Comparison of ENCODE assay signal across 1 cellular context in the genomic region with DNA sequence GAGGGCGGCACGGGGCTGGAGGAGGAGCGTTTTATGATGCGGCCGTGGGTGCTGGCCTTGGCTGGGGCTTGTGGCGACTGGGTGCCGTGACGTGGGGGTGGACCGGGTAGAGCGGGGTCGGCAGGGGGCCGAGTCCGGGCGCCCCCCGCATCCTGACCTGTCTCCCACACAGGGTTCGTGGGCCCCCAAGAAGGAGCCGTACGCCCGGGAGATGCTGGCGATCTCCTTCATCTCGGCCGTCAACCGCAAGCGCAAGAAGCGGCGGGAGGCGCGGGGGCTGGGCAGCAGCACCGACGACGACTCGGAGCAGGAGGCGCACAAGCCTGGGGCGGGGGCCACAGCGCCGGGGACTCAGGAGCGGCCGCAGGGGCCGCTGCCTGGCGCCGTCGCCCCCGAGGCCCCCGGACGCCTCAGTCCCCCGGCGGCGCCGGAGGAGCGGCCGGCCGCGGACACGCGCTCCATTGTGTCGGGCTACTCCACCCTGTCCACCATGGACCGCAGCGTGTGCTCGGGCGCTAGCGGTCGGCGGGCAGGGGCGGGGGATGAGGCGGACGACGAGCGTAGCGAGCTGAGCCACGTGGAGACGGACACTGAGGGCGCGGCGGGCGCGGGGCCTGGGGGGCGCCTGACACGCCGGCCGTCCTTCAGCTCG.
TF ChIP-seq lines count a peak whose summit lies in the region.

No MANE protein-coding gene starts in this region.

TF ChIP-seq in WTC11, 78 proteins besides CTCF, POLR2A, EP300 and RAD21 (continued from another document):
- 0 out of 2 replicates have a peak, but pooled peaks have one; percentile 49 for TF ChIP-seq NFE2L1 (CRISPR knock-in tag; IDR thresholded peaks at IDR 0.05)
- TF ChIP-seq, protein P1, sequence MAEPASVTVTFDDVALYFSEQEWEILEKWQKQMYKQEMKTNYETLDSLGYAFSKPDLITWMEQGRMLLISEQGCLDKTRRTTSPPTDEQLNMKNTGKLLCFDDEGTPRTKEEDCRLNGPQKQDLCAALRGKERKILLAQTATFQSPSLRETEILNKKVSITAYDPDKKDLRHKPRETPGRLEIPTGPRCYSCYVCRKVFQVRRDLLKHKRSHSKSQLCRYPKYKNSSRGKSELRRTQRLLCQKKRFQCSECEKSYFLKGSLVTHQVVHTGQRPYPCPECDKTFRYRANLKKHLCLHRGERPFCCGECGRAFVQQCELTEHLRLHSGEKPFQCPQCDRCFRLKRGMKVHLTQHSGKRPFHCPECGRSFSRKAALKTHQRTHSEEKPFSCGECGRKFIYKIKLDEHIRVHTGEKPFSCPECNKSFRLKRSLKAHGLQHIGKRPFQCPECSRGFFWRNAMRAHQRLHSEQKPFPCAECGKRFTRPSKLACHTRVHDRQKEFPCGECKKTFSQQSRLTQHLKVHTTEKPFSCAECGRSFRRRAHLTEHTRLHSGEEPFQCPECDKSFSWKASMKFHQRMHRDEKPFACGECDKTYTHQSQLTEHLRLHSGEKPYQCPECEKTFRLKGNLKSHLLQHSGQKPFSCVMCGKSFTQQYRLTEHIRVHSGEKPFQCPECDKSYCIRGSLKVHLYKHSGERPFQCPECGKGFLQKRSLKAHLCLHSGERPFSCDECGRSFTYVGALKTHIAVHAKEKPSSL (CRISPR knock-in tag; conservative IDR thresholded peaks at IDR 0.05): no peak
- TF ChIP-seq, protein P2, sequence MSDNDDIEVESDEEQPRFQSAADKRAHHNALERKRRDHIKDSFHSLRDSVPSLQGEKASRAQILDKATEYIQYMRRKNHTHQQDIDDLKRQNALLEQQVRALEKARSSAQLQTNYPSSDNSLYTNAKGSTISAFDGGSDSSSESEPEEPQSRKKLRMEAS (CRISPR knock-in tag; IDR thresholded peaks at IDR 0.05): peak; percentile 79; the same call in 1 of the 2 replicates
- TF ChIP-seq IRF2 (CRISPR knock-in tag; IDR thresholded peaks at IDR 0.05; ENCODE audit: borderline replicate concordance, low read depth): no peak
- TF ChIP-seq, protein P3, sequence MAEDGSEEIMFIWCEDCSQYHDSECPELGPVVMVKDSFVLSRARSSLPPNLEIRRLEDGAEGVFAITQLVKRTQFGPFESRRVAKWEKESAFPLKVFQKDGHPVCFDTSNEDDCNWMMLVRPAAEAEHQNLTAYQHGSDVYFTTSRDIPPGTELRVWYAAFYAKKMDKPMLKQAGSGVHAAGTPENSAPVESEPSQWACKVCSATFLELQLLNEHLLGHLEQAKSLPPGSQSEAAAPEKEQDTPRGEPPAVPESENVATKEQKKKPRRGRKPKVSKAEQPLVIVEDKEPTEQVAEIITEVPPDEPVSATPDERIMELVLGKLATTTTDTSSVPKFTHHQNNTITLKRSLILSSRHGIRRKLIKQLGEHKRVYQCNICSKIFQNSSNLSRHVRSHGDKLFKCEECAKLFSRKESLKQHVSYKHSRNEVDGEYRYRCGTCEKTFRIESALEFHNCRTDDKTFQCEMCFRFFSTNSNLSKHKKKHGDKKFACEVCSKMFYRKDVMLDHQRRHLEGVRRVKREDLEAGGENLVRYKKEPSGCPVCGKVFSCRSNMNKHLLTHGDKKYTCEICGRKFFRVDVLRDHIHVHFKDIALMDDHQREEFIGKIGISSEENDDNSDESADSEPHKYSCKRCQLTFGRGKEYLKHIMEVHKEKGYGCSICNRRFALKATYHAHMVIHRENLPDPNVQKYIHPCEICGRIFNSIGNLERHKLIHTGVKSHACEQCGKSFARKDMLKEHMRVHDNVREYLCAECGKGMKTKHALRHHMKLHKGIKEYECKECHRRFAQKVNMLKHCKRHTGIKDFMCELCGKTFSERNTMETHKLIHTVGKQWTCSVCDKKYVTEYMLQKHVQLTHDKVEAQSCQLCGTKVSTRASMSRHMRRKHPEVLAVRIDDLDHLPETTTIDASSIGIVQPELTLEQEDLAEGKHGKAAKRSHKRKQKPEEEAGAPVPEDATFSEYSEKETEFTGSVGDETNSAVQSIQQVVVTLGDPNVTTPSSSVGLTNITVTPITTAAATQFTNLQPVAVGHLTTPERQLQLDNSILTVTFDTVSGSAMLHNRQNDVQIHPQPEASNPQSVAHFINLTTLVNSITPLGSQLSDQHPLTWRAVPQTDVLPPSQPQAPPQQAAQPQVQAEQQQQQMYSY (CRISPR knock-in tag; IDR thresholded peaks at IDR 0.05): no peak
- TF ChIP-seq NFYB (CRISPR knock-in tag; conservative IDR thresholded peaks at IDR 0.05; ENCODE audit: low read depth): no peak
- TF ChIP-seq, protein P4, sequence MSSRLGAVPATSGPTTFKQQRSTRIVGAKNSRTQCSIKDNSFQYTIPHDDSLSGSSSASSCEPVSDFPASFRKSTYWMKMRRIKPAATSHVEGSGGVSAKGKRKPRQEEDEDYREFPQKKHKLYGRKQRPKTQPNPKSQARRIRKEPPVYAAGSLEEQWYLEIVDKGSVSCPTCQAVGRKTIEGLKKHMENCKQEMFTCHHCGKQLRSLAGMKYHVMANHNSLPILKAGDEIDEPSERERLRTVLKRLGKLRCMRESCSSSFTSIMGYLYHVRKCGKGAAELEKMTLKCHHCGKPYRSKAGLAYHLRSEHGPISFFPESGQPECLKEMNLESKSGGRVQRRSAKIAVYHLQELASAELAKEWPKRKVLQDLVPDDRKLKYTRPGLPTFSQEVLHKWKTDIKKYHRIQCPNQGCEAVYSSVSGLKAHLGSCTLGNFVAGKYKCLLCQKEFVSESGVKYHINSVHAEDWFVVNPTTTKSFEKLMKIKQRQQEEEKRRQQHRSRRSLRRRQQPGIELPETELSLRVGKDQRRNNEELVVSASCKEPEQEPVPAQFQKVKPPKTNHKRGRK (CRISPR knock-in tag; IDR thresholded peaks at IDR 0.05; ENCODE audit: borderline replicate concordance): no peak
- TF ChIP-seq, protein P5, sequence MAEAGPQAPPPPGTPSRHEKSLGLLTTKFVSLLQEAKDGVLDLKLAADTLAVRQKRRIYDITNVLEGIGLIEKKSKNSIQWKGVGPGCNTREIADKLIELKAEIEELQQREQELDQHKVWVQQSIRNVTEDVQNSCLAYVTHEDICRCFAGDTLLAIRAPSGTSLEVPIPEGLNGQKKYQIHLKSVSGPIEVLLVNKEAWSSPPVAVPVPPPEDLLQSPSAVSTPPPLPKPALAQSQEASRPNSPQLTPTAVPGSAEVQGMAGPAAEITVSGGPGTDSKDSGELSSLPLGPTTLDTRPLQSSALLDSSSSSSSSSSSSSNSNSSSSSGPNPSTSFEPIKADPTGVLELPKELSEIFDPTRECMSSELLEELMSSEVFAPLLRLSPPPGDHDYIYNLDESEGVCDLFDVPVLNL (CRISPR knock-in tag; IDR thresholded peaks at IDR 0.05; ENCODE audit: borderline replicate concordance, low read depth): peak; percentile 17; the same call in 1 of the 2 replicates
- TF ChIP-seq TP53 (CRISPR knock-in tag; IDR thresholded peaks at IDR 0.05): peak; percentile 78
- TF ChIP-seq, protein P6, sequence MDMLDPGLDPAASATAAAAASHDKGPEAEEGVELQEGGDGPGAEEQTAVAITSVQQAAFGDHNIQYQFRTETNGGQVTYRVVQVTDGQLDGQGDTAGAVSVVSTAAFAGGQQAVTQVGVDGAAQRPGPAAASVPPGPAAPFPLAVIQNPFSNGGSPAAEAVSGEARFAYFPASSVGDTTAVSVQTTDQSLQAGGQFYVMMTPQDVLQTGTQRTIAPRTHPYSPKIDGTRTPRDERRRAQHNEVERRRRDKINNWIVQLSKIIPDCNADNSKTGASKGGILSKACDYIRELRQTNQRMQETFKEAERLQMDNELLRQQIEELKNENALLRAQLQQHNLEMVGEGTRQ (CRISPR knock-in tag; IDR thresholded peaks at IDR 0.05): peak; percentile 40
- no peak for TF ChIP-seq ZNF416 (CRISPR knock-in tag; IDR thresholded peaks at IDR 0.05)
- peak; percentile 45; the same call in 1 of the 2 replicates for TF ChIP-seq SP1 (CRISPR knock-in tag; conservative IDR thresholded peaks at IDR 0.05)
- TF ChIP-seq ELF4 (CRISPR knock-in tag; IDR thresholded peaks at IDR 0.05; ENCODE audit: low read depth): 0 out of 2 replicates have a peak, but pooled peaks have one; percentile 25
- TF ChIP-seq TCF7 (CRISPR knock-in tag; IDR thresholded peaks at IDR 0.05; ENCODE audit: low read depth): no peak
- no peak for TF ChIP-seq ZNF671 (CRISPR knock-in tag; IDR thresholded peaks at IDR 0.05)
- TF ChIP-seq, protein P7, sequence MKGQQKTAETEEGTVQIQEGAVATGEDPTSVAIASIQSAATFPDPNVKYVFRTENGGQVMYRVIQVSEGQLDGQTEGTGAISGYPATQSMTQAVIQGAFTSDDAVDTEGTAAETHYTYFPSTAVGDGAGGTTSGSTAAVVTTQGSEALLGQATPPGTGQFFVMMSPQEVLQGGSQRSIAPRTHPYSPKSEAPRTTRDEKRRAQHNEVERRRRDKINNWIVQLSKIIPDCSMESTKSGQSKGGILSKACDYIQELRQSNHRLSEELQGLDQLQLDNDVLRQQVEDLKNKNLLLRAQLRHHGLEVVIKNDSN (CRISPR knock-in tag; IDR thresholded peaks at IDR 0.05): 0 out of 2 replicates have a peak, but pooled peaks have one; percentile 36
- TF ChIP-seq, protein P8, sequence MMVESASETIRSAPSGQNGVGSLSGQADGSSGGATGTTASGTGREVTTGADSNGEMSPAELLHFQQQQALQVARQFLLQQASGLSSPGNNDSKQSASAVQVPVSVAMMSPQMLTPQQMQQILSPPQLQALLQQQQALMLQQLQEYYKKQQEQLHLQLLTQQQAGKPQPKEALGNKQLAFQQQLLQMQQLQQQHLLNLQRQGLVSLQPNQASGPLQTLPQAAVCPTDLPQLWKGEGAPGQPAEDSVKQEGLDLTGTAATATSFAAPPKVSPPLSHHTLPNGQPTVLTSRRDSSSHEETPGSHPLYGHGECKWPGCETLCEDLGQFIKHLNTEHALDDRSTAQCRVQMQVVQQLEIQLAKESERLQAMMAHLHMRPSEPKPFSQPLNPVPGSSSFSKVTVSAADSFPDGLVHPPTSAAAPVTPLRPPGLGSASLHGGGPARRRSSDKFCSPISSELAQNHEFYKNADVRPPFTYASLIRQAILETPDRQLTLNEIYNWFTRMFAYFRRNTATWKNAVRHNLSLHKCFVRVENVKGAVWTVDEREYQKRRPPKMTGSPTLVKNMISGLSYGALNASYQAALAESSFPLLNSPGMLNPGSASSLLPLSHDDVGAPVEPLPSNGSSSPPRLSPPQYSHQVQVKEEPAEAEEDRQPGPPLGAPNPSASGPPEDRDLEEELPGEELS (CRISPR knock-in tag; IDR thresholded peaks at IDR 0.05): peak; percentile 81
- TF ChIP-seq, protein P9, sequence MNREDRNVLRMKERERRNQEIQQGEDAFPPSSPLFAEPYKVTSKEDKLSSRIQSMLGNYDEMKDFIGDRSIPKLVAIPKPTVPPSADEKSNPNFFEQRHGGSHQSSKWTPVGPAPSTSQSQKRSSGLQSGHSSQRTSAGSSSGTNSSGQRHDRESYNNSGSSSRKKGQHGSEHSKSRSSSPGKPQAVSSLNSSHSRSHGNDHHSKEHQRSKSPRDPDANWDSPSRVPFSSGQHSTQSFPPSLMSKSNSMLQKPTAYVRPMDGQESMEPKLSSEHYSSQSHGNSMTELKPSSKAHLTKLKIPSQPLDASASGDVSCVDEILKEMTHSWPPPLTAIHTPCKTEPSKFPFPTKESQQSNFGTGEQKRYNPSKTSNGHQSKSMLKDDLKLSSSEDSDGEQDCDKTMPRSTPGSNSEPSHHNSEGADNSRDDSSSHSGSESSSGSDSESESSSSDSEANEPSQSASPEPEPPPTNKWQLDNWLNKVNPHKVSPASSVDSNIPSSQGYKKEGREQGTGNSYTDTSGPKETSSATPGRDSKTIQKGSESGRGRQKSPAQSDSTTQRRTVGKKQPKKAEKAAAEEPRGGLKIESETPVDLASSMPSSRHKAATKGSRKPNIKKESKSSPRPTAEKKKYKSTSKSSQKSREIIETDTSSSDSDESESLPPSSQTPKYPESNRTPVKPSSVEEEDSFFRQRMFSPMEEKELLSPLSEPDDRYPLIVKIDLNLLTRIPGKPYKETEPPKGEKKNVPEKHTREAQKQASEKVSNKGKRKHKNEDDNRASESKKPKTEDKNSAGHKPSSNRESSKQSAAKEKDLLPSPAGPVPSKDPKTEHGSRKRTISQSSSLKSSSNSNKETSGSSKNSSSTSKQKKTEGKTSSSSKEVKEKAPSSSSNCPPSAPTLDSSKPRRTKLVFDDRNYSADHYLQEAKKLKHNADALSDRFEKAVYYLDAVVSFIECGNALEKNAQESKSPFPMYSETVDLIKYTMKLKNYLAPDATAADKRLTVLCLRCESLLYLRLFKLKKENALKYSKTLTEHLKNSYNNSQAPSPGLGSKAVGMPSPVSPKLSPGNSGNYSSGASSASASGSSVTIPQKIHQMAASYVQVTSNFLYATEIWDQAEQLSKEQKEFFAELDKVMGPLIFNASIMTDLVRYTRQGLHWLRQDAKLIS (CRISPR knock-in tag; IDR thresholded peaks at IDR 0.05; ENCODE audit: borderline replicate concordance): no peak
- no peak for TF ChIP-seq TEAD1 (CRISPR knock-in tag; IDR thresholded peaks at IDR 0.05)
- TF ChIP-seq OVOL2 (CRISPR knock-in tag; IDR thresholded peaks at IDR 0.05; ENCODE audit: borderline replicate concordance): no peak
- no peak for TF ChIP-seq NR3C1 (CRISPR knock-in tag; conservative IDR thresholded peaks at IDR 0.05; ENCODE audit: low read depth)
- TF ChIP-seq, protein P10, sequence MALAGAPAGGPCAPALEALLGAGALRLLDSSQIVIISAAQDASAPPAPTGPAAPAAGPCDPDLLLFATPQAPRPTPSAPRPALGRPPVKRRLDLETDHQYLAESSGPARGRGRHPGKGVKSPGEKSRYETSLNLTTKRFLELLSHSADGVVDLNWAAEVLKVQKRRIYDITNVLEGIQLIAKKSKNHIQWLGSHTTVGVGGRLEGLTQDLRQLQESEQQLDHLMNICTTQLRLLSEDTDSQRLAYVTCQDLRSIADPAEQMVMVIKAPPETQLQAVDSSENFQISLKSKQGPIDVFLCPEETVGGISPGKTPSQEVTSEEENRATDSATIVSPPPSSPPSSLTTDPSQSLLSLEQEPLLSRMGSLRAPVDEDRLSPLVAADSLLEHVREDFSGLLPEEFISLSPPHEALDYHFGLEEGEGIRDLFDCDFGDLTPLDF (CRISPR knock-in tag; IDR thresholded peaks at IDR 0.05): peak; percentile 23; the same call in 1 of the 2 replicates
- no peak for TF ChIP-seq SOX15 (CRISPR knock-in tag; IDR thresholded peaks at IDR 0.05)
- TF ChIP-seq ETV6 (CRISPR knock-in tag; IDR thresholded peaks at IDR 0.05): 0 out of 2 replicates have a peak, but pooled peaks have one; percentile 24
- TF ChIP-seq, protein P11, sequence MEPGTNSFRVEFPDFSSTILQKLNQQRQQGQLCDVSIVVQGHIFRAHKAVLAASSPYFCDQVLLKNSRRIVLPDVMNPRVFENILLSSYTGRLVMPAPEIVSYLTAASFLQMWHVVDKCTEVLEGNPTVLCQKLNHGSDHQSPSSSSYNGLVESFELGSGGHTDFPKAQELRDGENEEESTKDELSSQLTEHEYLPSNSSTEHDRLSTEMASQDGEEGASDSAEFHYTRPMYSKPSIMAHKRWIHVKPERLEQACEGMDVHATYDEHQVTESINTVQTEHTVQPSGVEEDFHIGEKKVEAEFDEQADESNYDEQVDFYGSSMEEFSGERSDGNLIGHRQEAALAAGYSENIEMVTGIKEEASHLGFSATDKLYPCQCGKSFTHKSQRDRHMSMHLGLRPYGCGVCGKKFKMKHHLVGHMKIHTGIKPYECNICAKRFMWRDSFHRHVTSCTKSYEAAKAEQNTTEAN (CRISPR knock-in tag; IDR thresholded peaks at IDR 0.05): no peak; the same call in 1 of the 2 replicates
- TF ChIP-seq, protein P12, sequence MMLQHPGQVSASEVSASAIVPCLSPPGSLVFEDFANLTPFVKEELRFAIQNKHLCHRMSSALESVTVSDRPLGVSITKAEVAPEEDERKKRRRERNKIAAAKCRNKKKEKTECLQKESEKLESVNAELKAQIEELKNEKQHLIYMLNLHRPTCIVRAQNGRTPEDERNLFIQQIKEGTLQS (CRISPR knock-in tag; conservative IDR thresholded peaks at IDR 0.05): no peak
